1 cellular context compared by ENCODE assay signal in genomic region chr13:41071775-41072174, GRCh38.
TF ChIP-seq lines count a peak whose summit lies in the region.

No MANE protein-coding gene starts in this region.

TF ChIP-seq in SK-N-SH, 30 proteins besides CTCF, POLR2A, EP300 and RAD21 (continued from another document):
- TF ChIP-seq TCF12 (IDR thresholded peaks at IDR 0.05) (no peak), JUND (IDR thresholded peaks at IDR 0.05) (no peak)
